ENCODE assay signal across 1 cellular context in the genomic region with DNA sequence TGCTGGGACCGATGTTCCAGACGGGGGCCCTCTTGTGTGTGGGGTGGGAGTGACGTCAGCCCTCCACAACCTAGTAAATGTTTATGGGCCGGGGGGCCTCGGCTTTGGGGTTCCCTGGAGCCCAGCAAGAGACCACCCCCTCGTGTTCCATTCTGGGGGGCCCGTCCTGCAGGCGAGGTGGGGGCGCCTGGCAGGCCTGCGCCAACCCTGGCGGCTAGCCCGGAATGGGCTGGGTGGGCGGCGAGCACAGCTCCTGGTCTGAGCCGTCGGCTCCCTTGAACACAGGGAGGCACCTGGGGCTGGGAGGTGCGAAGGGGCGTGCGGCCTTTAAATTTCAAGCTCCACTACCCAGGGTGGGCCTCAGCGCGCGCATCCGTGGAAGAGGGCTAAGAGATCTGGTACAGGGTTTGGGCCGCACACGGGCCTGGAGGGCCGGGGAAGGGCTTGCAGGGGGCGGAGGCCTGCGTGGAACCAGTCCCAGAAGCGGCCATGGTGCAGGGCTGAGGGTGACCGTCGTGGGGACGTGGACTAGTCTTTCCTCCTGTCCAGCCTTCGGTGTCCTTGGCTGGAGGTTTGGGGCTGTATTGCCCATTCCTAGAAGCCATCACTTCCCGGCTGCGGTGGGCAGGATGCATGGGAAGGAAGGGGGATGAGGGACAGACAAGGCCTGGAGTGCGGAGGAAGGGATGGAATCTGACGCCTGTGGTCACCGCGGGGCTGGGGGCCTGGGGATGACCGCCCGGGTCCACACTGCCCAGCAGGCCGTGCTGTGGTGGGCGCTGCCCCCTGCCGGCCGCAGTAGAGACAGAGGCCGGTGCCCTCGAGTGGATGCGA.
TF ChIP-seq lines count a peak whose summit lies in the region.

No MANE protein-coding gene starts in this region.

TF ChIP-seq in HepG2, 621 proteins besides CTCF, POLR2A, EP300 and RAD21 (continued from another document):
- TF ChIP-seq RXRB (CRISPR knock-in tag; IDR thresholded peaks at IDR 0.05; ENCODE audit: borderline replicate concordance) (no peak; the same call in 1 of the 2 replicates), ZNF550 (CRISPR knock-in tag; IDR thresholded peaks at IDR 0.05; ENCODE audit: borderline replicate concordance) (no peak), NFIB (CRISPR knock-in tag; IDR thresholded peaks at IDR 0.05; ENCODE audit: borderline replicate concordance) (no peak), RFX1 (IDR thresholded peaks at IDR 0.05) (no peak)
- TF ChIP-seq, protein P1, sequence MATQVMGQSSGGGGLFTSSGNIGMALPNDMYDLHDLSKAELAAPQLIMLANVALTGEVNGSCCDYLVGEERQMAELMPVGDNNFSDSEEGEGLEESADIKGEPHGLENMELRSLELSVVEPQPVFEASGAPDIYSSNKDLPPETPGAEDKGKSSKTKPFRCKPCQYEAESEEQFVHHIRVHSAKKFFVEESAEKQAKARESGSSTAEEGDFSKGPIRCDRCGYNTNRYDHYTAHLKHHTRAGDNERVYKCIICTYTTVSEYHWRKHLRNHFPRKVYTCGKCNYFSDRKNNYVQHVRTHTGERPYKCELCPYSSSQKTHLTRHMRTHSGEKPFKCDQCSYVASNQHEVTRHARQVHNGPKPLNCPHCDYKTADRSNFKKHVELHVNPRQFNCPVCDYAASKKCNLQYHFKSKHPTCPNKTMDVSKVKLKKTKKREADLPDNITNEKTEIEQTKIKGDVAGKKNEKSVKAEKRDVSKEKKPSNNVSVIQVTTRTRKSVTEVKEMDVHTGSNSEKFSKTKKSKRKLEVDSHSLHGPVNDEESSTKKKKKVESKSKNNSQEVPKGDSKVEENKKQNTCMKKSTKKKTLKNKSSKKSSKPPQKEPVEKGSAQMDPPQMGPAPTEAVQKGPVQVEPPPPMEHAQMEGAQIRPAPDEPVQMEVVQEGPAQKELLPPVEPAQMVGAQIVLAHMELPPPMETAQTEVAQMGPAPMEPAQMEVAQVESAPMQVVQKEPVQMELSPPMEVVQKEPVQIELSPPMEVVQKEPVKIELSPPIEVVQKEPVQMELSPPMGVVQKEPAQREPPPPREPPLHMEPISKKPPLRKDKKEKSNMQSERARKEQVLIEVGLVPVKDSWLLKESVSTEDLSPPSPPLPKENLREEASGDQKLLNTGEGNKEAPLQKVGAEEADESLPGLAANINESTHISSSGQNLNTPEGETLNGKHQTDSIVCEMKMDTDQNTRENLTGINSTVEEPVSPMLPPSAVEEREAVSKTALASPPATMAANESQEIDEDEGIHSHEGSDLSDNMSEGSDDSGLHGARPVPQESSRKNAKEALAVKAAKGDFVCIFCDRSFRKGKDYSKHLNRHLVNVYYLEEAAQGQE (IDR thresholded peaks at IDR 0.05; ENCODE audit: borderline replicate concordance in 1 of 2, low read depth in 1 of 2, low read length in 2 of 2): no peak
